ENCODE assay signal across 1 cellular context in genomic region chr6:125314019-125314581, GRCh38.
A peak's percentile ranks its signal among the peaks of the same experiment; 100 is the strongest.
TF ChIP-seq lines count a peak whose summit lies in the region.

No MANE protein-coding gene starts in this region.

TF ChIP-seq in K562, 482 proteins besides CTCF, POLR2A, EP300 and RAD21:
- no peak for TF ChIP-seq TAF15 (IDR thresholded peaks at IDR 0.05; ENCODE audit: low read depth, low read length)
- peak in 1 of 3 experiments; percentile 27 for TF ChIP-seq YY1 (IDR thresholded peaks at IDR 0.05; ENCODE audit: borderline replicate concordance in 1 of 3, control insufficient read depth in 1 of 3, extremely low read depth in 1 of 3, insufficient read depth in 3 of 3, insufficient read length in 1 of 3, insufficient replicate concordance in 2 of 3, low read depth in 1 of 3, low read length in 2 of 3)
- no peak for TF ChIP-seq ARID3B (CRISPR knock-in tag; IDR thresholded peaks at IDR 0.05; ENCODE audit: borderline replicate concordance)
- TF ChIP-seq KLF16 (IDR thresholded peaks at IDR 0.05), result 0 out of 2 replicates have a peak, but pooled peaks have one; percentile 14
- no peak for TF ChIP-seq ZNF766 (CRISPR knock-in tag; conservative IDR thresholded peaks at IDR 0.05)
- 0 out of 2 replicates have a peak, but pooled peaks have one; percentile 44 for TF ChIP-seq CC2D1A (IDR thresholded peaks at IDR 0.05)
- TF ChIP-seq TCF7 (IDR thresholded peaks at IDR 0.05; ENCODE audit: borderline replicate concordance), result 0 out of 2 replicates have a peak, but pooled peaks have one; percentile 23
- no peak for TF ChIP-seq SMAD2 (IDR thresholded peaks at IDR 0.05; ENCODE audit: low read depth, low read length)
- no peak for TF ChIP-seq ATF1 (CRISPR knock-in tag; IDR thresholded peaks at IDR 0.05)
- no peak for TF ChIP-seq ATF1 (tag; IDR thresholded peaks at IDR 0.05)
- TF ChIP-seq STAG1 (CRISPR knock-in tag; IDR thresholded peaks at IDR 0.05; ENCODE audit: borderline replicate concordance), result peak; percentile 58; the same call in 1 of the 2 replicates
- TF ChIP-seq JUND (IDR thresholded peaks at IDR 0.05; ENCODE audit: borderline replicate concordance, low read depth, low read length), result peak; percentile 33; the same call in 1 of the 2 replicates
- no peak for TF ChIP-seq JUND (tag; IDR thresholded peaks at IDR 0.05; ENCODE audit: borderline replicate concordance, low read depth, low read length)
- TF ChIP-seq, protein P1, sequence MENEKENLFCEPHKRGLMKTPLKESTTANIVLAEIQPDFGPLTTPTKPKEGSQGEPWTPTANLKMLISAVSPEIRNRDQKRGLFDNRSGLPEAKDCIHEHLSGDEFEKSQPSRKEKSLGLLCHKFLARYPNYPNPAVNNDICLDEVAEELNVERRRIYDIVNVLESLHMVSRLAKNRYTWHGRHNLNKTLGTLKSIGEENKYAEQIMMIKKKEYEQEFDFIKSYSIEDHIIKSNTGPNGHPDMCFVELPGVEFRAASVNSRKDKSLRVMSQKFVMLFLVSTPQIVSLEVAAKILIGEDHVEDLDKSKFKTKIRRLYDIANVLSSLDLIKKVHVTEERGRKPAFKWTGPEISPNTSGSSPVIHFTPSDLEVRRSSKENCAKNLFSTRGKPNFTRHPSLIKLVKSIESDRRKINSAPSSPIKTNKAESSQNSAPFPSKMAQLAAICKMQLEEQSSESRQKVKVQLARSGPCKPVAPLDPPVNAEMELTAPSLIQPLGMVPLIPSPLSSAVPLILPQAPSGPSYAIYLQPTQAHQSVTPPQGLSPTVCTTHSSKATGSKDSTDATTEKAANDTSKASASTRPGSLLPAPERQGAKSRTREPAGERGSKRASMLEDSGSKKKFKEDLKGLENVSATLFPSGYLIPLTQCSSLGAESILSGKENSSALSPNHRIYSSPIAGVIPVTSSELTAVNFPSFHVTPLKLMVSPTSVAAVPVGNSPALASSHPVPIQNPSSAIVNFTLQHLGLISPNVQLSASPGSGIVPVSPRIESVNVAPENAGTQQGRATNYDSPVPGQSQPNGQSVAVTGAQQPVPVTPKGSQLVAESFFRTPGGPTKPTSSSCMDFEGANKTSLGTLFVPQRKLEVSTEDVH (IDR thresholded peaks at IDR 0.05; ENCODE audit: low read depth, partially characterized antibody), result no peak
- TF ChIP-seq CTBP1 (IDR thresholded peaks at IDR 0.05; ENCODE audit: borderline replicate concordance), result 0 out of 2 replicates have a peak, but pooled peaks have one; percentile 41
- peak; percentile 28; the same call in 1 of the 2 replicates for TF ChIP-seq ETV1 (tag; conservative IDR thresholded peaks at IDR 0.05; ENCODE audit: low read depth)
- TF ChIP-seq ZNF232 (CRISPR knock-in tag; IDR thresholded peaks at IDR 0.05), result no peak
- TF ChIP-seq NR3C1 (CRISPR knock-in tag; IDR thresholded peaks at IDR 0.05), result no peak
- 0 out of 2 replicates have a peak, but pooled peaks have one; percentile 52 for TF ChIP-seq LCOR (CRISPR knock-in tag; IDR thresholded peaks at IDR 0.05)
- TF ChIP-seq ZNF780A (CRISPR knock-in tag; IDR thresholded peaks at IDR 0.05), result no peak
- TF ChIP-seq TBP (optimal IDR thresholded peaks at IDR 0.05; ENCODE audit: low read depth, low read length), result peak; percentile 51
- no peak for TF ChIP-seq TARDBP (IDR thresholded peaks at IDR 0.05)
- TF ChIP-seq NFE2 (IDR thresholded peaks at IDR 0.05; ENCODE audit: low read depth), result peak; percentile 46; the same call in 1 of the 2 replicates
- TF ChIP-seq RCOR1 (IDR thresholded peaks at IDR 0.05; ENCODE audit: borderline replicate concordance in 1 of 2, low read depth in 2 of 2, low read length in 2 of 2), result peak in 1 of 2 experiments; percentile 56; a peak in 1 of 4 replicates
- no peak for TF ChIP-seq ZNF586 (CRISPR knock-in tag; conservative IDR thresholded peaks at IDR 0.05)
- TF ChIP-seq MAZ (CRISPR knock-in tag; conservative IDR thresholded peaks at IDR 0.05 in 1 of 2, IDR thresholded peaks at IDR 0.05 in 1 of 2), result peak in 1 of 2 experiments; percentile 61; a peak in 2 of 4 replicates
- TF ChIP-seq SPI1 (IDR thresholded peaks at IDR 0.05; ENCODE audit: borderline replicate concordance, low read depth, low read length), result 0 out of 2 replicates have a peak, but pooled peaks have one; percentile 62
- TF ChIP-seq MAFG (tag; conservative IDR thresholded peaks at IDR 0.05), result 0 out of 2 replicates have a peak, but pooled peaks have one; percentile 46
- TF ChIP-seq, protein P2, sequence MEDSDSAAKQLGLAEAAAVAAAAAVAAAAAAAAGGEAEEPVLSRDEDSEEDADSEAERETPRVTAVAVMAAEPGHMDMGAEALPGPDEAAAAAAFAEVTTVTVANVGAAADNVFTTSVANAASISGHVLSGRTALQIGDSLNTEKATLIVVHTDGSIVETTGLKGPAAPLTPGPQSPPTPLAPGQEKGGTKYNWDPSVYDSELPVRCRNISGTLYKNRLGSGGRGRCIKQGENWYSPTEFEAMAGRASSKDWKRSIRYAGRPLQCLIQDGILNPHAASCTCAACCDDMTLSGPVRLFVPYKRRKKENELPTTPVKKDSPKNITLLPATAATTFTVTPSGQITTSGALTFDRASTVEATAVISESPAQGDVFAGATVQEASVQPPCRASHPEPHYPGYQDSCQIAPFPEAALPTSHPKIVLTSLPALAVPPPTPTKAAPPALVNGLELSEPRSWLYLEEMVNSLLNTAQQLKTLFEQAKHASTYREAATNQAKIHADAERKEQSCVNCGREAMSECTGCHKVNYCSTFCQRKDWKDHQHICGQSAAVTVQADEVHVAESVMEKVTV (CRISPR knock-in tag; IDR thresholded peaks at IDR 0.05), result peak; percentile 92
- TF ChIP-seq SIN3A (IDR thresholded peaks at IDR 0.05; ENCODE audit: borderline replicate concordance in 2 of 2, control insufficient read depth in 1 of 2, low read depth in 2 of 2, low read length in 2 of 2), result no peak
- no peak for TF ChIP-seq ZBTB7A (IDR thresholded peaks at IDR 0.05; ENCODE audit: borderline replicate concordance, control insufficient read depth, low read depth, low read length)
- TF ChIP-seq SMC3 (conservative IDR thresholded peaks at IDR 0.05; ENCODE audit: insufficient read depth, low read depth, low read length), result peak; percentile 84
- no peak for TF ChIP-seq ZNF12 (CRISPR knock-in tag; IDR thresholded peaks at IDR 0.05)
